Comparison of ENCODE assay signal across 7 cellular contexts in the genomic region with DNA sequence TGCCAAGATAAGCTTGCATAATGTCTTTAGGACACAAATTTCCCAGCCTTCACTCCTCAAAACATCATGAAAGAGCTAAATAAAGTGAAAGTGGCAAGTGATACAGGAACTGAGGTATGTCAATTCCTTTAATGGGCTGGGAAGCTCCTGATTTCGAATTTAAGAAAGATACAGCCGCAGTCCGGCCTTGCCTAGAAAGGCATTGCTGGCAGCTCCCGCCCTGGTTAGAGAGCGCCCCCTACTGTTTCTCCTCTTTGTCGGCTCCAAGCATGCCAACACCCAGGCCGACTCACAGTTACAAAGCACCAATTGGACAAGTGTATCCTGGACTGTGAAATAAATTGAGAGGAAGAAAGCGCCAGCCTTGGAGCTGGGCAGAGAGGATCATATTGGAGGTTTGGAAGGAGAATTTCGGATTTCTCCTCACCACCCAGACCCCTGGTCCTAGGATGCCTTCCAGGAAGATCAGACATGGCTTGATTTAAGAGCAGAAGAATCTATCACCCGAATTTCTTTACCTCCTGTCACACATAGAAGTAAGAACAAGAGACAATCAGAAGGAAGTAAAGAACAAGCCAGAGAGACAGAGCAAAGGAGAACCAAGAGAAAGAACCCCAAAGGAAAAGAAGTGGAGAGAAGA.
DNase-seq lines count a peak whose midpoint lies in the region; ATAC-seq, FAIRE-seq and TF ChIP-seq lines count a peak whose summit lies in the region.

No MANE protein-coding gene starts in this region.

- H3K36me3 Mint-ChIP-seq in astrocyte (ENCODE audit: low read depth, unreplicated experiment), result no peaks in the 10 kb centered on the region

- H3K27me3 Mint-ChIP-seq in astrocyte (ENCODE audit: low read depth, unreplicated experiment), result no peaks in the 10 kb centered on the region

- intact Hi-C loops in sigmoid colon (cut with DNase I), result loop anchor here (1.0 to 5.0 kb wide), 5 partner anchors 57 to 637 kb away; no protein-coding TSS in a partner anchor

- no peak overlapping the region for H3K27ac Mint-ChIP-seq in astrocyte (ENCODE audit: unreplicated experiment)

- H3K27me3 ChIP-seq in astrocyte (ENCODE audit: insufficient read depth, low read length), result no peaks in the 10 kb centered on the region
- no peaks in the 10 kb centered on the region for H3K27me3 ChIP-seq in sigmoid colon

- DNase-seq in NCI-H187 (lab: John Stamatoyannopoulos, UW) (peak; percentile 56 to 63), T-helper 2 cell (peak; percentile 46 to 88 (median 73)), astrocyte (ENCODE audit: low read depth) (peak; percentile 68), hepatic stellate cell (ENCODE audit: low spot score) (peak; percentile 43), sigmoid colon (peak; percentile 94)

- TF ChIP-seq CTCF in astrocyte (IDR thresholded peaks at IDR 0.05; ENCODE audit: insufficient read depth, low read depth, low read length) (peak; percentile 91), sigmoid colon (IDR thresholded peaks at IDR 0.05) (peak; percentile 86 to 91 (median 88))

- H3K4me3 Mint-ChIP-seq in astrocyte (ENCODE audit: unreplicated experiment), result no peak overlapping the region

- peaks cover 3% of the 10 kb centered on the region for H3K4me1 Mint-ChIP-seq in astrocyte (ENCODE audit: low read depth, unreplicated experiment)

- H3K79me2 ChIP-seq in astrocyte (ENCODE audit: insufficient read depth, low read length), result no peaks in the 10 kb centered on the region

- H3K4me3 ChIP-seq in astrocyte (ENCODE audit: insufficient read depth, low read depth, low read length) (no peak overlapping the region), sigmoid colon (no peak overlapping the region)

- 9 to 14% methylated on average over 10 of the region's 10 CpGs for WGBS in sigmoid colon, 2 donors

- ATAC-seq in GM18502 (IDR thresholded peaks at IDR 0.05; ENCODE audit: poor library complexity, unreplicated experiment) (peak; percentile 72), HG02943 (IDR thresholded peaks at IDR 0.05; ENCODE audit: low read depth, unreplicated experiment) (peak; percentile 92)

- H2AFZ ChIP-seq in astrocyte (ENCODE audit: low read depth, low read length), result no peak overlapping the region

- H3K4me1 ChIP-seq in astrocyte (ENCODE audit: insufficient read depth, low read length), result peaks cover 7% of the 10 kb centered on the region
- H3K4me1 ChIP-seq in sigmoid colon, result peaks cover 0 to 41% (median 35%) of the 10 kb centered on the region in 4 donors

- no peaks in the 10 kb centered on the region for H4K20me1 ChIP-seq in astrocyte (ENCODE audit: insufficient read depth, low read length)

- TF ChIP-seq EP300 in sigmoid colon (IDR thresholded peaks at IDR 0.05), result no peak

- H3K36me3 ChIP-seq in astrocyte (ENCODE audit: insufficient read depth, low read length) (no peaks in the 10 kb centered on the region), sigmoid colon (no peaks in the 10 kb centered on the region)

- H3K27ac ChIP-seq in astrocyte (ENCODE audit: low read depth, low read length), result no peak overlapping the region
- peak overlapping the region; percentile 37 to 69 (median 48) for H3K27ac ChIP-seq in sigmoid colon

- no peak overlapping the region for H3K9ac ChIP-seq in astrocyte (ENCODE audit: low read length)

- H3K4me2 ChIP-seq in astrocyte (ENCODE audit: low read length), result no peak overlapping the region

- no peak for TF ChIP-seq POLR2A in sigmoid colon (IDR thresholded peaks at IDR 0.05)

- H3K9me3 Mint-ChIP-seq in astrocyte (ENCODE audit: unreplicated experiment), result peaks cover 1% of the 10 kb centered on the region

- peak; percentile 83 for FAIRE-seq in astrocyte (lab: Jason Lieb, UNC)

- H3K9me3 ChIP-seq in astrocyte (ENCODE audit: insufficient read depth, low read depth, low read length) (no peaks in the 10 kb centered on the region), sigmoid colon (no peaks in the 10 kb centered on the region)

Comparison
In these comparisons a context has a peak if more than half of its experiments do, and no peak if none do; other contexts are left out.
1. DNase-seq: peak in every context shown above with its lines; median percentile 94 in sigmoid colon; 73 in T-helper 2 cell; 68 in astrocyte; 60 in NCI-H187; 43 in hepatic stellate cell.